Comparison of ENCODE assay signal across 8 cellular contexts in the genomic region with DNA sequence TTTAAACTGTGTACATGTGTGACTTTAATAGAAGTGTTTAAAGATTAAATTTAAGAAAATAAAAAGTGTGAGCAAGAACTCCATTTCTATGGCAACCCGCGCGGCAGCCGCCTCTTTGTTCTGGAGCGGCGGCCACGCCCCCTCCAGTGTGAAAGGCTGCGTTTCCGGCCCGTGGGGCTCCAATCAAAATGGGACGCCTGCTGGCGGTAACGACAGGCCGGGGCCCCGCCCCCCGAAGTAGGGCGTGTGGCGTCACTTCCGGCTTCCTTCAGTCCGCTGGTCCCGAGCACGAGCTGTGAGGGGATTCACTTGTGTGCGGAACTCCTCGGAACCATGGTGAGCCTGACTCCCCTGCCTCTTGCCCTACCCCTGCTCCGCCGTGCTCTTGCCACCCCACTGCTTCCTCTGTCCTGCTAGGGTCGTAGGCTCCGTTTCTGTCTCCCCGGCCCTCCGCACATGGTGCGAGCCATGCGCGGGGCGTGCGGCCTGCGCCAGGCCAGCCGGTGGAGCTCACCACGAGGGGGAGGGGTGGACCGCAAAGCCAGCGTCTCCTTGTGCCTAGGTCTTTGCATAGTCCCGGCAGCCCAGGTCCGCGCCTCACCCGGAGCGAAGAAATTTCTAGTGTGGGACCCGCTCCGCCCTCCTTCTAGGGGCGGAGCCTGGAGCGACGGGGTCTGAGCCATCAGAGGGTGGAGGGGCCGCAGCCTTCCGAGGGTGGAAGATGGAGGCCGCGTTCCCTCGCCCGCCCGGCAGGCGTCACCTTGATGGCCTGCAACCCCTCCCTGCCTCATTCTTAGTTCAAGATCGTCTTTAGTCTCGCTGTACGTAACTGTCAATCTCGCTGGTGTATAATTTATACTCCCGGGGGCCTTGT. TPM values are rescaled to one million over a fixed set of nuclear protein-coding genes. Genes with fewer than 3 reads are reported as not detected.
A peak's percentile ranks its signal among the peaks of the same experiment; 100 is the strongest.
DNase-seq lines count a peak whose midpoint lies in the region; ATAC-seq, FAIRE-seq and TF ChIP-seq lines count a peak whose summit lies in the region.

A gene (plus strand): TSS at position 271 of the 874 bp plus-strand sequence. CDS start 63 bp downstream, at position 334.

- peak within 1 kb of the TSS; percentile 99 for H2AK5ac ChIP-seq in IMR-90 (ENCODE audit: low read depth, low read length)

- 0 out of 3 replicates have a peak within 1 kb of the TSS, but pooled peaks have one; percentile 28 for H2BK15ac ChIP-seq in IMR-90 (ENCODE audit: low read depth, low read length)

- dilution Hi-C loops in IMR-90 (cut with HindIII; ENCODE audit: low sequenced_read_pairs, unreplicated experiment) (no loop called here), endothelial cell of umbilical vein (cut with MboI; ENCODE audit: extremely low pct_ligation_motif_present, low sequenced_read_pairs) (loop anchor here (25.0 kb wide), 1 partner anchor 198 kb away; no protein-coding TSS in a partner anchor)

- TF ChIP-seq CTCF in IMR-90 (conservative IDR thresholded peaks at IDR 0.05; ENCODE audit: low read depth, low read length) (peak; percentile 45), OCI-LY7 (conservative IDR thresholded peaks at IDR 0.05; ENCODE audit: low read length) (peak; percentile 62), endothelial cell of umbilical vein (IDR thresholded peaks at IDR 0.05; ENCODE audit: extremely low read depth in 1 of 2, insufficient read depth in 1 of 2, low read depth in 1 of 2, low read length in 2 of 2) (peak in 1 of 2 donors; percentile 62)

- BruUV-seq in IMR-90 (replicated peaks; lab: Mats Ljungman, UMichigan) = no TSS peak
- BruUV-seq in OCI-LY7 (replicated peaks; lab: Mats Ljungman, UMichigan) = TSS peak; percentile 100
- BruUV-seq in endothelial cell of umbilical vein (replicated peaks; lab: Mats Ljungman, UMichigan) = TSS peak; percentile 94

- ATAC-seq in GM21528 (IDR thresholded peaks at IDR 0.05; ENCODE audit: low FRiP score, unreplicated experiment) (peak; percentile 97), IMR-90 (ENCODE audit: low read depth) (peak; percentile 97)

- H2BK5ac ChIP-seq in IMR-90 (ENCODE audit: low read depth, low read length, poor library complexity, severe bottlenecking) = peak within 1 kb of the TSS; percentile 51

- DNase-seq in DMS153 (lab: John Stamatoyannopoulos, UW) = peak; percentile 92
- DNase-seq in IMR-90 = peak; percentile 94
- peak; percentile 99 for DNase-seq in OCI-LY7 (ENCODE audit: low spot score)
- peak; percentile 95 for DNase-seq in activated T-cell treated with anti-CD3 and anti-CD28 coated beads for 1 hour (ENCODE audit: low read depth)
- peak; percentile 97 for DNase-seq in endothelial cell of umbilical vein (ENCODE audit: low read depth, low spot score)
- DNase-seq in middle frontal gyrus (ENCODE audit: extremely low spot score, low spot score) = peak; percentile 97
- peak; percentile 93 for DNase-seq in stimulated activated CD8-positive, alpha-beta memory T cell treated with anti-CD3 and anti-CD28 coated beads, Interleukin-2, amount 100 ng/mL, for 48 hours (ENCODE audit: low read depth in 2 of 2)

- peak within 1 kb of the TSS; percentile 94 for H3K23ac ChIP-seq in IMR-90 (ENCODE audit: low read depth, low read length)

- H3K27me3 ChIP-seq in IMR-90 (ENCODE audit: control insufficient read depth, insufficient read depth, low read length) = no peaks in the 10 kb centered on the region
- H3K27me3 ChIP-seq in endothelial cell of umbilical vein (ENCODE audit: control insufficient read depth in 2 of 2, insufficient read depth in 2 of 2, low read length in 2 of 2) = no peaks in the 10 kb centered on the region

- H3K27ac ChIP-seq in IMR-90 (ENCODE audit: insufficient read depth, low read length) (peak within 1 kb of the TSS; percentile 60), OCI-LY7 (ENCODE audit: low read depth, low read length, poor library complexity, severe bottlenecking) (peak within 1 kb of the TSS; percentile 79), endothelial cell of umbilical vein (ENCODE audit: insufficient read depth, low read depth, low read length) (peak within 1 kb of the TSS; percentile 61)

- WGBS in IMR-90 (ENCODE audit: extremely low coverage in 2 of 2, insufficient read length in 1 of 2), 2 experiments = 0% methylated on average over 27 of the region's 63 CpGs; no CpG with 5 or more reads in 1 of the 2 experiments

- peak within 1 kb of the TSS; percentile 82; the same call in 1 of the 2 replicates for H3K56ac ChIP-seq in IMR-90 (ENCODE audit: extremely low read depth, insufficient read depth, low read length)

- peak within 1 kb of the TSS; percentile 60; the same call in 1 of the 2 replicates for H2BK120ac ChIP-seq in IMR-90 (ENCODE audit: low read depth, low read length)

- peak within 1 kb of the TSS; percentile 32 to 96 for H4K8ac ChIP-seq in IMR-90 (ENCODE audit: low read depth in 2 of 2, low read length in 2 of 2)

- H2AFZ ChIP-seq in IMR-90 (replicated peaks; ENCODE audit: low read length, poor library complexity) = peak within 1 kb of the TSS; percentile 99
- H2AFZ ChIP-seq in OCI-LY7 (ENCODE audit: low read length) = peak within 1 kb of the TSS; percentile 97
- peak within 1 kb of the TSS; percentile 15 for H2AFZ ChIP-seq in endothelial cell of umbilical vein (ENCODE audit: low read depth, low read length)

- no peak within 1 kb of the TSS for H4K5ac ChIP-seq in IMR-90 (ENCODE audit: low read depth, low read length)

- H3K4me2 ChIP-seq in IMR-90 (ENCODE audit: low read depth, low read length) = peak within 1 kb of the TSS; percentile 79
- peak within 1 kb of the TSS; percentile 78 for H3K4me2 ChIP-seq in OCI-LY7 (ENCODE audit: low read length)
- peak within 1 kb of the TSS; percentile 99 for H3K4me2 ChIP-seq in endothelial cell of umbilical vein (ENCODE audit: insufficient read depth, low read length)

- in situ Hi-C loops in IMR-90 (cut with MboI; ENCODE audit: low sequenced_read_pairs) = loop anchor here (25.0 kb wide), 1 partner anchor 748 kb away; no protein-coding TSS in a partner anchor

- TF ChIP-seq RAD21 in IMR-90 (IDR thresholded peaks at IDR 0.05; ENCODE audit: low read length) = peak; percentile 44

- CTCF ChIA-PET in IMR-90 (lab: Yijun Ruan, JAX) = interaction anchor here (0.7 to 0.8 kb wide), 2 partner anchors 14 to 71 kb away, joined by 3 read pairs; no protein-coding TSS in a partner anchor
- CTCF ChIA-PET in OCI-LY7 (lab: Charles Lee; ENCODE audit: unreplicated experiment) = no interaction called here
- CTCF ChIA-PET in endothelial cell of umbilical vein (lab: Charles Lee) = interaction anchor here (1.0 to 1.8 kb wide), 6 partner anchors 10 to 228 kb away, joined by 4 to 14 read pairs (median 5); no protein-coding TSS in a partner anchor

- peaks cover 45% of the 10 kb centered on the region for H3K79me2 ChIP-seq in OCI-LY7 (ENCODE audit: insufficient read depth, low read depth, low read length)
- H3K79me2 ChIP-seq in endothelial cell of umbilical vein (ENCODE audit: control insufficient read depth, insufficient read depth, low read length) = peaks cover 33% of the 10 kb centered on the region

- H4K20me1 ChIP-seq in IMR-90 (ENCODE audit: insufficient read depth, low read length) = peaks cover 11% of the 10 kb centered on the region
- 0 out of 2 replicates have a peak, but pooled peaks cover 4% of the 10 kb centered on the region for H4K20me1 ChIP-seq in OCI-LY7 (ENCODE audit: insufficient read depth, low read length)
- peaks cover 3% of the 10 kb centered on the region for H4K20me1 ChIP-seq in endothelial cell of umbilical vein (replicated peaks; ENCODE audit: control insufficient read depth, extremely low read depth, insufficient read depth, low read length)

- H3K9me1 ChIP-seq in IMR-90 (ENCODE audit: insufficient read depth, low read length) (no peaks in the 10 kb centered on the region), endothelial cell of umbilical vein (replicated peaks; ENCODE audit: control insufficient read depth, extremely low read depth, insufficient read depth, low read length) (no peaks in the 10 kb centered on the region)

- H3K9ac ChIP-seq in IMR-90 (ENCODE audit: low read depth, low read length) = peak within 1 kb of the TSS; percentile 67
- H3K9ac ChIP-seq in endothelial cell of umbilical vein (replicated peaks; ENCODE audit: extremely low read depth, insufficient read depth, low read length) = peak within 1 kb of the TSS; percentile 72

- peaks cover 34 to 43% of the 10 kb centered on the region in 2 experiments for H3K79me1 ChIP-seq in IMR-90 (ENCODE audit: low read depth in 1 of 2, low read length in 2 of 2)

- peak; percentile 96 for FAIRE-seq in endothelial cell of umbilical vein (lab: Jason Lieb, UNC)

- intact Hi-C loops in IMR-90 (cut with micrococcal nuclease) (loop anchor here (1.0 to 5.0 kb wide), 2 partner anchors 198 to 228 kb away; no protein-coding TSS in a partner anchor), OCI-LY7 (cut with micrococcal nuclease; ENCODE audit: unreplicated experiment) (loop anchor here (1.0 to 5.0 kb wide), 3 partner anchors 152 to 657 kb away; a partner anchor contains a TSS), endothelial cell of umbilical vein (cut with micrococcal nuclease) (loop anchor here (1.0 to 5.0 kb wide), 8 partner anchors 104 to 657 kb away; a partner anchor contains a TSS)

- H4K91ac ChIP-seq in IMR-90 (ENCODE audit: insufficient read depth, low read depth, low read length) = peak within 1 kb of the TSS; percentile 92; the same call in 1 of the 2 replicates

- H3K9me3 ChIP-seq in IMR-90 (ENCODE audit: control insufficient read depth, insufficient read depth, low read length) (no peaks in the 10 kb centered on the region), OCI-LY7 (ENCODE audit: low read length) (no peaks in the 10 kb centered on the region), endothelial cell of umbilical vein (replicated peaks; ENCODE audit: control insufficient read depth, insufficient read depth, low read length) (no peaks in the 10 kb centered on the region)

- peak within 1 kb of the TSS; percentile 98 for H2AK9ac ChIP-seq in IMR-90 (replicated peaks; ENCODE audit: low read depth, low read length, poor library complexity)

- peak within 1 kb of the TSS; percentile 98 for H3K4ac ChIP-seq in IMR-90 (ENCODE audit: low read depth, low read length)

- no peak within 1 kb of the TSS for H2BK20ac ChIP-seq in IMR-90 (ENCODE audit: low read depth, low read length)

- no peak within 1 kb of the TSS; the same call in 1 of the 2 replicates for H3K18ac ChIP-seq in IMR-90 (ENCODE audit: low read depth, low read length)

- peaks cover 18% of the 10 kb centered on the region for H3K36me3 ChIP-seq in IMR-90 (ENCODE audit: control insufficient read depth, insufficient read depth, low read length)
- peaks cover 45% of the 10 kb centered on the region for H3K36me3 ChIP-seq in OCI-LY7 (ENCODE audit: insufficient read depth, low read length)
- peaks cover 13 to 23% of the 10 kb centered on the region in 2 experiments for H3K36me3 ChIP-seq in endothelial cell of umbilical vein (ENCODE audit: control insufficient read depth in 2 of 2, extremely low read depth in 1 of 2, insufficient read depth in 2 of 2, low read length in 2 of 2)

- POLR2A ChIA-PET in IMR-90 (lab: Charles Lee; ENCODE audit: unreplicated experiment) (no interaction called here), OCI-LY7 (lab: Charles Lee) (interaction anchor here (0.6 to 2.0 kb wide), 8 partner anchors 9 to 991 kb away, joined by 3 to 8 read pairs (median 4); no protein-coding TSS in a partner anchor), endothelial cell of umbilical vein (lab: Charles Lee) (interaction anchor here (0.7 to 1.0 kb wide), 2 partner anchors 115 to 307 kb away, joined by 3 read pairs; a partner anchor contains a TSS)

- H3K9me2 ChIP-seq in OCI-LY7 (ENCODE audit: insufficient read depth, low read length) = no peaks in the 10 kb centered on the region

- H3K4me1 ChIP-seq in IMR-90 (ENCODE audit: control insufficient read depth, insufficient read depth, low read length) = no peaks in the 10 kb centered on the region
- peaks cover 12% of the 10 kb centered on the region for H3K4me1 ChIP-seq in OCI-LY7 (ENCODE audit: insufficient read depth, low read length, poor library complexity, severe bottlenecking)
- H3K4me1 ChIP-seq in endothelial cell of umbilical vein (ENCODE audit: control insufficient read depth, extremely low read depth, insufficient read depth, low read length) = peaks cover 8% of the 10 kb centered on the region

- H3K4me3 ChIP-seq in IMR-90 (ENCODE audit: insufficient read depth, low read depth, low read length) (peak within 1 kb of the TSS; percentile 52), OCI-LY7 (ENCODE audit: low read depth, low read length, poor library complexity, severe bottlenecking) (peak within 1 kb of the TSS; percentile 91), endothelial cell of umbilical vein (replicated peaks in 1 of 3; ENCODE audit: insufficient read depth in 1 of 3, low read depth in 1 of 3, low read length in 3 of 3) (peak within 1 kb of the TSS; percentile 16 to 98 (median 97))

- H3K14ac ChIP-seq in IMR-90 (replicated peaks; ENCODE audit: low read depth, low read length) = peak within 1 kb of the TSS; percentile 98

- TF ChIP-seq POLR2A in IMR-90 (IDR thresholded peaks at IDR 0.05; ENCODE audit: low read depth, low read length) (peak; percentile 96), endothelial cell of umbilical vein (IDR thresholded peaks at IDR 0.05; ENCODE audit: low read depth, low read length) (peak; percentile 93)

RNA-seq across cellular contexts. Expression of the gene that starts here (rescaled TPM):
- total RNA-seq in IMR-90 (2012; rRNA removed) (565 and 651 TPM in 2 replicates), OCI-LY7 (2022) (270 and 317 TPM in 2 replicates), endothelial cell of umbilical vein (245 and 256 TPM in 2 replicates)
- polyA plus RNA-seq in IMR-90 (2012; rRNA removed) (194 TPM in 2 replicates), endothelial cell of umbilical vein (130 and 138 TPM in 2 replicates)
- 43.5 and 76.5 TPM in 2 replicates for polyA plus RNA-seq in IMR-90 (2012; cell fraction: cytosol; rRNA removed)
- polyA plus RNA-seq in IMR-90 (2012; cell fraction: nucleus; rRNA removed; ENCODE audit: low replicate concordance) = 37.1 and 186 TPM in 2 replicates
- total RNA-seq in OCI-LY7 (2014; rRNA removed; shearing (Covaris generic)) = 248 and 264 TPM in 2 replicates
- polyA plus RNA-seq in endothelial cell of umbilical vein (2011; cell fraction: cytosol; rRNA removed) = 195 and 197 TPM in 2 replicates
- 246 and 291 TPM in 2 replicates for polyA plus RNA-seq in endothelial cell of umbilical vein (2011; cell fraction: nucleus; rRNA removed)
- polyA plus RNA-seq in endothelial cell of umbilical vein (2012) = 244 and 354 TPM in 2 replicates
- polyA minus RNA-seq in endothelial cell of umbilical vein = 189 and 219 TPM in 2 replicates
- polyA minus RNA-seq in endothelial cell of umbilical vein (2011; cell fraction: cytosol; rRNA and poly(A)+ RNA removed) = 164 TPM
- 135 and 181 TPM in 2 replicates for polyA minus RNA-seq in endothelial cell of umbilical vein (2011; cell fraction: nucleus; rRNA and poly(A)+ RNA removed)

Comparison
In these comparisons a context has a peak if more than half of its experiments do, and no peak if none do; other contexts are left out.
1. Peak in every context shown above with its lines: DNase-seq, ATAC-seq, H3K4me3 ChIP-seq and H3K27ac ChIP-seq.
2. H2AFZ ChIP-seq: peak in every context shown above with its lines; median percentile 99 in IMR-90; 97 in OCI-LY7; 15 in endothelial cell of umbilical vein.